8 cellular contexts compared by ENCODE assay signal in the genomic region with DNA sequence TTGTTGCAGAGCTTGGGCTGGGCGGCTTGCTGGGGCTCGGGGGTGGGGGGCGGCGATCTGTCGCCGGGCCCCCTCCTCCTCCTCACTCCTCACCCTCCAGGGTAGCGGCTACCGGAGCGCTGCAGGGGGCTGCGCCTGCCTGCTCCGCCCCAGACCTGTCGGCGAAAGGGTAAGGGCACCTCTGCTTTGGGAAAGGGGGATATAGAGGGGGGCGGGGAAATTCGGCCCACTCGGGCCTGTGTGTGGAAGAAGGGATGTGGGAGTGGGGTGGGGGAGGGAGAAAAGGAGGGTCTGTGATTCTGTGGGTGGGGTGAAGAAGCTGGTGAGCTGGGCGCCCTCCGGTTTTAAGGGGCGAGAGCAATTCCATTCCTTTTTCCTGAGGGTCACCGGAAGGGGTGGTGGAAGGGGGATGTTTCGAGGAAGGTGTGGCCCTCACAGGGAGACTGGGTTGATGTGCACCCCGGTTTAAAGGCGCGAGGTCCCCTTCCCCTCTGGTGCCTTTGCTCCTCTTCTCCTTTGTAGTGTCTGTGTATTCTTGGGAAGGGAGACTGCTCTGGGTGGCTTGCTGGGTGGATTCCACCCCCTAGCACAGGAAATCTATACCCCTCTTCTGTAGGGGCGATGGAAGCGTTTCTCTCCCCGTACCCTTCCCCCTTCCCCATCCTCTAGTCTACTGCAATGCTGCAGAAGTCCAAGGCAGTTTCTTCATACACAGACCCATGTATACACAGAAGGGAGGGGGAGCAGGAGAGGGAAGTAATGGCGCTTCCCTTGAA. TPM values are rescaled to one million over a fixed set of nuclear protein-coding genes. Genes with fewer than 3 reads are reported as not detected.
A peak's percentile ranks its signal among the peaks of the same experiment; 100 is the strongest.
DNase-seq lines count a peak whose midpoint lies in the region; ATAC-seq, FAIRE-seq and TF ChIP-seq lines count a peak whose summit lies in the region.

No MANE protein-coding gene starts in this region.

- TF ChIP-seq POLR2A in GM12892 (IDR thresholded peaks at IDR 0.05; ENCODE audit: low read depth, low read length): no peak

- no peak for DNase-seq in GM12892 (ENCODE audit: insufficient read length)
- peak; percentile 43 for DNase-seq in HuH-7 (ENCODE audit: low spot score)
- DNase-seq in T-helper 17 cell: peak in 1 of 3 donors; percentile 7
- DNase-seq in effector memory CD4-positive, alpha-beta T cell: no peak
- no peak for DNase-seq in memory B cell (ENCODE audit: low spot score in 2 of 2)

- H3K27me3 ChIP-seq in ACC112 (ENCODE audit: insufficient read depth, low read length) (no peaks in the 10 kb centered on the region), thymus (ENCODE audit: control insufficient read depth, insufficient read depth) (no peaks in the 10 kb centered on the region)
- no peaks in the 10 kb centered on the region for H3K27me3 ChIP-seq in effector memory CD4-positive, alpha-beta T cell (replicated peaks; ENCODE audit: control insufficient read depth, insufficient read depth, low read length, poor library complexity, severe bottlenecking)

- H3K36me3 ChIP-seq in ACC112 (ENCODE audit: insufficient read depth, low read length) (no peaks in the 10 kb centered on the region), thymus (ENCODE audit: control insufficient read depth, insufficient read depth) (peaks cover 4% of the 10 kb centered on the region)
- no peaks in the 10 kb centered on the region for H3K36me3 ChIP-seq in effector memory CD4-positive, alpha-beta T cell (ENCODE audit: control insufficient read depth, insufficient read depth, low read length)

- WGBS in thymus: under 1% methylated on average over 28 of the region's 28 CpGs

- no peaks in the 10 kb centered on the region for H3K9me3 Mint-ChIP-seq in memory B cell

- H2AFZ ChIP-seq in ACC112 (ENCODE audit: low read length, unreplicated experiment): peak overlapping the region; percentile 33

- FAIRE-seq in GM12892 (lab: Jason Lieb, UNC): peak; percentile 76

- H3K79me2 ChIP-seq in ACC112 (ENCODE audit: control insufficient read depth, insufficient read depth, low read length, unreplicated experiment): peaks cover 51% of the 10 kb centered on the region

- no peaks in the 10 kb centered on the region for H3K9me3 ChIP-seq in T-helper 17 cell (ENCODE audit: control insufficient read depth, low read length, poor library complexity, severe bottlenecking)
- H3K9me3 ChIP-seq in effector memory CD4-positive, alpha-beta T cell (ENCODE audit: control insufficient read depth, low read length): no peaks in the 10 kb centered on the region
- H3K9me3 ChIP-seq in thymus (ENCODE audit: control insufficient read depth): no peaks in the 10 kb centered on the region

- peak overlapping the region; percentile 99 for H3K4me3 ChIP-seq in ACC112 (ENCODE audit: low read depth, low read length)
- peak overlapping the region; percentile 96 for H3K4me3 ChIP-seq in effector memory CD4-positive, alpha-beta T cell (ENCODE audit: insufficient read depth, low read depth, low read length, poor library complexity, severe bottlenecking)
- H3K4me3 ChIP-seq in thymus (ENCODE audit: low read length): peak overlapping the region; percentile 79

- H3K4me1 Mint-ChIP-seq in T-helper 17 cell (peaks cover 26% of the 10 kb centered on the region), memory B cell (peaks cover 18% of the 10 kb centered on the region)

- no peaks in the 10 kb centered on the region for H3K27me3 Mint-ChIP-seq in T-helper 17 cell
- no peaks in the 10 kb centered on the region for H3K27me3 Mint-ChIP-seq in memory B cell

- peaks cover 19% of the 10 kb centered on the region for H3K4me1 ChIP-seq in ACC112 (ENCODE audit: control insufficient read depth, insufficient read depth, low read length, unreplicated experiment)
- H3K4me1 ChIP-seq in effector memory CD4-positive, alpha-beta T cell (ENCODE audit: control insufficient read depth, insufficient read depth, low read length, poor library complexity, severe bottlenecking): peaks cover 6% of the 10 kb centered on the region
- no peaks in the 10 kb centered on the region for H3K4me1 ChIP-seq in thymus (ENCODE audit: control insufficient read depth, insufficient read depth, low read length)

- H3K27ac Mint-ChIP-seq in T-helper 17 cell (peak overlapping the region; percentile 90), memory B cell (peak overlapping the region; percentile 91)

- H3K4me3 Mint-ChIP-seq in T-helper 17 cell (peak overlapping the region; percentile 98), memory B cell (peak overlapping the region; percentile 88)

- ATAC-seq in T-helper 17 cell (peak; percentile 22), memory B cell (ENCODE audit: low read depth) (no peak), HG03342 (IDR thresholded peaks at IDR 0.05; ENCODE audit: unreplicated experiment) (no peak)

- no peak overlapping the region for H3K27ac ChIP-seq in ACC112 (ENCODE audit: low read depth, low read length)
- H3K27ac ChIP-seq in effector memory CD4-positive, alpha-beta T cell (ENCODE audit: insufficient read depth, low read length, poor library complexity, severe bottlenecking): peak overlapping the region; percentile 98
- peak overlapping the region; percentile 81 for H3K27ac ChIP-seq in thymus (ENCODE audit: low read depth)

- H3K36me3 Mint-ChIP-seq in T-helper 17 cell (ENCODE audit: low read depth) (peaks cover 4% of the 10 kb centered on the region), memory B cell (no peaks in the 10 kb centered on the region)

RNA-seq across cellular contexts. Expression of a gene that starts 0.9 kb away (rescaled TPM):
- 11.3 TPM for polyA plus RNA-seq in GM12892 (2012; ENCODE audit: missing spikeins)
- 10 to 100 TPM; 54.3 to 58.2 TPM for total RNA-seq in T-helper 17 cell
- polyA plus RNA-seq in thymus: 11.2 TPM
